In the genomic region with DNA sequence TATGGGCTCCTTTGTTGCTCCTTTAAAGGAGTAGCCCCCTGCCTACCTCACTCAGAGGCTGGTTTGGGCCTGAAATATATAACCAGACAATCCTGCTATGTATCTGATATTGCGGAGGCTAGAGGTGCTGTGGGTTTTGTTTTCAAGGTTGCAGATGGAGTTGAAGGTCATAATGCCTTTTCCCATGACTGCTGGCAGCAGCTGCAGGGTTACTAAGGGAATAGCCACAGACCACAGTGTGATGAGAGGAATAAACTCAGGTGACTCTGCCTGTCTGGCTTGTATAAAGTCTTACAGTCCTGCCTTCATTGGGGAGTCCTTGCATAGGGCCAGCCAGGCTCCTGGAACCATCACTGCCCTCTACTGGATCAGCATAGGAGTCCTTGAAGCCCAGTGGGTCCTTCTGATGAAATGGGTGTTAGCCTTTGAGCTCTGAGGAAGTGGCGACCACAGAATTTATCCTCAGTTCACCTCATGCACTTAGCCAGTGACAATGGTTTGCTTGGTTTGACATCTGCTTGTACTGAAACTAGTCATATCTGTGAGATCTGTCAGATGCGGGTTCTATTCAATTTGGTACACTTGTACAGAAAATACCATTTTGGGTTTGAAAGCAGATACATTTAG, we compare ENCODE assay signal across 8 cellular contexts.
A peak's percentile ranks its signal among the peaks of the same experiment; 100 is the strongest.
DNase-seq lines count a peak whose midpoint lies in the region; ATAC-seq, FAIRE-seq and TF ChIP-seq lines count a peak whose summit lies in the region.

No MANE protein-coding gene starts in this region.

- peaks cover 36% of the 10 kb centered on the region for H3K4me1 Mint-ChIP-seq in activated CD4-positive, alpha-beta memory T cell treated with anti-CD3 and anti-CD28 coated beads for 36 hours (ENCODE audit: low read depth)

- intact Hi-C loops in activated CD4-positive, alpha-beta memory T cell treated with anti-CD3 and anti-CD28 coated beads for 36 hours (cut with micrococcal nuclease), result loop anchor here (1.0 to 5.0 kb wide), 7 partner anchors 9 to 1522 kb away; a partner anchor contains a TSS

- peak; percentile 99 for ATAC-seq in GM18498 (IDR thresholded peaks at IDR 0.05; ENCODE audit: unreplicated experiment)
- peak; percentile 98 for ATAC-seq in HG02759 (IDR thresholded peaks at IDR 0.05; ENCODE audit: unreplicated experiment)

- POLR2A ChIA-PET in activated CD4-positive, alpha-beta memory T cell treated with anti-CD3 and anti-CD28 coated beads for 36 hours (lab: Charles Lee), result interaction anchor here (3.3 kb wide), 1 partner anchor 243 kb away, joined by 15 read pairs; a partner anchor contains a TSS

- no peaks in the 10 kb centered on the region for H3K9me3 Mint-ChIP-seq in activated CD4-positive, alpha-beta memory T cell treated with anti-CD3 and anti-CD28 coated beads for 36 hours

- TF ChIP-seq CTCF in fibroblast of villous mesenchyme (IDR thresholded peaks at IDR 0.05; ENCODE audit: insufficient read depth, low read depth, low read length), result peak; percentile 37

- H3K4me3 Mint-ChIP-seq in activated CD4-positive, alpha-beta memory T cell treated with anti-CD3 and anti-CD28 coated beads for 36 hours, result no peak overlapping the region

- no peaks in the 10 kb centered on the region for H3K27me3 Mint-ChIP-seq in activated CD4-positive, alpha-beta memory T cell treated with anti-CD3 and anti-CD28 coated beads for 36 hours

- no peak overlapping the region for H3K4me3 ChIP-seq in fibroblast of villous mesenchyme (ENCODE audit: low read depth, low read length)

- FAIRE-seq in RCC 7860 (lab: Jason Lieb, UNC), result no peak

- no peaks in the 10 kb centered on the region for H3K36me3 Mint-ChIP-seq in activated CD4-positive, alpha-beta memory T cell treated with anti-CD3 and anti-CD28 coated beads for 36 hours

- CTCF ChIA-PET in activated CD4-positive, alpha-beta memory T cell treated with anti-CD3 and anti-CD28 coated beads for 36 hours (lab: Charles Lee), result interaction anchor here (0.7 to 3.0 kb wide), 6 partner anchors 36 to 246 kb away, joined by 3 to 22 read pairs (median 4); no protein-coding TSS in a partner anchor

- peak overlapping the region; percentile 69 for H3K27ac Mint-ChIP-seq in activated CD4-positive, alpha-beta memory T cell treated with anti-CD3 and anti-CD28 coated beads for 36 hours

- DNase-seq in AG08396 (ENCODE audit: low spot score), result peak; percentile 40
- DNase-seq in NAMALWA (ENCODE audit: low spot score), result peak; percentile 75
- DNase-seq in activated CD4-positive, alpha-beta memory T cell treated with anti-CD3 and anti-CD28 coated beads for 36 hours, result peak; percentile 74
- DNase-seq in fibroblast of villous mesenchyme (ENCODE audit: low read depth), result peak; percentile 27
- DNase-seq in pons (ENCODE audit: low spot score), result peak; percentile 80
- no peak for DNase-seq in RCC 7860 (ENCODE audit: low spot score)
